8 cellular contexts compared by ENCODE assay signal in genomic region chr15:101250331-101250730, GRCh38. TPM values are rescaled to one million over a fixed set of nuclear protein-coding genes. Genes with fewer than 3 reads are reported as not detected.
DNase-seq lines count a peak whose midpoint lies in the region; ATAC-seq and TF ChIP-seq lines count a peak whose summit lies in the region.

No MANE protein-coding gene starts in this region.

- peak overlapping the region; percentile 90 for H3K4me2 ChIP-seq in BLaER1

- no peak for TF ChIP-seq POLR2A in adrenal gland (IDR thresholded peaks at IDR 0.05)

- peak; percentile 52 for DNase-seq in HT1080 (ENCODE audit: low read depth)
- peak in 1 of 7 donors; percentile 27 for DNase-seq in adrenal gland
- peak; percentile 79 for DNase-seq in stromal cell of bone marrow (ENCODE audit: low read depth)
- no peak for DNase-seq in pons (ENCODE audit: low spot score)
- no peak for DNase-seq in left lobe of liver (ENCODE audit: low spot score)
- no peak for DNase-seq in head of caudate nucleus

- intact Hi-C loops in adrenal gland (cut with DNase I) = loop anchor here (10.0 kb wide), 2 partner anchors 66 to 126 kb away; no protein-coding TSS in a partner anchor
- intact Hi-C loops in head of caudate nucleus (cut with DNase I) = no loop called here

- no peak for ATAC-seq in left lobe of liver

- H3K27ac ChIP-seq in BLaER1 = peak overlapping the region; percentile 92
- peak overlapping the region in 4 of 5 donors; percentile 1 to 99 (median 68) for H3K27ac ChIP-seq in adrenal gland

- WGBS in adrenal gland, 4 donors = 2 to 10% (median 6%) methylated on average over 4 of the region's 4 CpGs

- H3K4me3 ChIP-seq in BLaER1 = peak overlapping the region; percentile 98
- peak overlapping the region in 3 of 4 donors; percentile 76 to 91 (median 76) for H3K4me3 ChIP-seq in adrenal gland
- peak overlapping the region; percentile 81 for H3K4me3 ChIP-seq in iPS-18c (ENCODE audit: insufficient read depth, low read depth, low read length)

- peak overlapping the region; percentile 89 for H3K9ac ChIP-seq in BLaER1

- H3K27me3 ChIP-seq in BLaER1 (no peaks in the 10 kb centered on the region), adrenal gland (no peaks in the 10 kb centered on the region)

- peaks cover 63% of the 10 kb centered on the region for H3K4me1 ChIP-seq in BLaER1
- H3K4me1 ChIP-seq in adrenal gland (replicated peaks in 1 of 2) = peaks cover 4 to 61% of the 10 kb centered on the region in 2 donors

- no peaks in the 10 kb centered on the region for H3K9me3 ChIP-seq in BLaER1
- no peaks in the 10 kb centered on the region for H3K9me3 ChIP-seq in adrenal gland (replicated peaks in 1 of 3)
- H3K9me3 ChIP-seq in iPS-18c (ENCODE audit: control insufficient read depth, insufficient read depth, low read length) = no peaks in the 10 kb centered on the region

- H4K20me1 ChIP-seq in BLaER1 = peaks cover 58% of the 10 kb centered on the region

- H3K36me3 ChIP-seq in BLaER1 (peaks cover 13% of the 10 kb centered on the region; the same call in 1 of the 2 replicates), adrenal gland (replicated peaks in 1 of 2) (no peaks in the 10 kb centered on the region)

- no peak for TF ChIP-seq CTCF in adrenal gland (IDR thresholded peaks at IDR 0.05)

RNA-seq across cellular contexts. Expression of gene CHSY1, which starts 1.5 kb away (rescaled TPM):
- 22.6 and 26.1 TPM in 2 replicates for total RNA-seq in HT1080 (2014; rRNA removed; shearing (Covaris generic))
- 37.4 and 43.9 TPM in 2 replicates for polyA plus RNA-seq in HT1080 (2015; cell fraction: cytosol; rRNA removed)
- 28.2 and 28.5 TPM in 2 replicates for polyA plus RNA-seq in HT1080 (2015; cell fraction: nucleus; rRNA removed)
- total RNA-seq in adrenal gland = 10 to 100 TPM; 28.8 to 82.5 (median 37.7) TPM
- 10 to 100 TPM; 14.8 to 29.2 (median 18.5) TPM for polyA plus RNA-seq in adrenal gland
- total RNA-seq in left lobe of liver = 6.3 TPM

RNA-seq across cellular contexts. Expression of gene SELENOS, which starts 27.0 kb away (rescaled TPM):
- 46.2 and 50.7 TPM in 2 replicates for total RNA-seq in HT1080 (2014; rRNA removed; shearing (Covaris generic))
- polyA plus RNA-seq in HT1080 (2015; cell fraction: cytosol; rRNA removed) = 49.5 and 70.6 TPM in 2 replicates
- 40.7 and 45.2 TPM in 2 replicates for polyA plus RNA-seq in HT1080 (2015; cell fraction: nucleus; rRNA removed)
- total RNA-seq in adrenal gland (100 to 1,000 TPM in 1 of 8 donors, 10 to 100 TPM in 7; 47.7 to 165 (median 81.6) TPM), left lobe of liver (33.9 TPM)
- polyA plus RNA-seq in adrenal gland = 100 to 1,000 TPM in 1 of 3 donors, 10 to 100 TPM in 2; 47.9 to 205 (median 68.8) TPM

RNA-seq across cellular contexts. Expression of gene SNRPA1, which starts 44.7 kb away (rescaled TPM):
- 55.0 and 97.8 TPM in 2 replicates for total RNA-seq in HT1080 (2014; rRNA removed; shearing (Covaris generic))
- polyA plus RNA-seq in HT1080 (2015; cell fraction: cytosol; rRNA removed) = 127 and 131 TPM in 2 replicates
- polyA plus RNA-seq in HT1080 (2015; cell fraction: nucleus; rRNA removed) = 116 and 129 TPM in 2 replicates
- total RNA-seq in adrenal gland (10 to 100 TPM; 16.0 to 58.6 (median 27.1) TPM), left lobe of liver (22.2 TPM)
- polyA plus RNA-seq in adrenal gland = 10 to 100 TPM; 29.3 to 65.0 (median 44.4) TPM

Comparison
In these comparisons a context has a peak if more than half of its experiments do, and no peak if none do; other contexts are left out.
1. DNase-seq: peak in HT1080 (single experiment) and stromal cell of bone marrow (single experiment); none in pons (single experiment), left lobe of liver (single experiment) and head of caudate nucleus (0 of 42).
2. Peak in every context shown above with its lines, with median percentiles within 50 percentile points of each other: H3K4me3 ChIP-seq.